26 cellular contexts compared by ENCODE assay signal in genomic region chr18:74066018-74066417, GRCh38.
DNase-seq lines count a peak whose midpoint lies in the region; ATAC-seq, FAIRE-seq and TF ChIP-seq lines count a peak whose summit lies in the region.
"Had no signal": no experiment of that assay in that cellular context is flagged by ENCODE, and none has a peak within 500 bp of the region (broad histone marks: within the 10 kb centered on the region; RNA-seq: fewer than 3 reads in every experiment).

No MANE protein-coding gene starts in this region.

- H3K9me2 ChIP-seq in OCI-LY7 (ENCODE audit: insufficient read depth, low read length) = no peaks in the 10 kb centered on the region
- H3K9me2 ChIP-seq: SK-N-SH had no signal

- TF ChIP-seq POLR2A in HepG2 (IDR thresholded peaks at IDR 0.05; ENCODE audit: insufficient read depth in 1 of 2, low read depth in 2 of 2, low read length in 2 of 2) = no peak
- no peak for TF ChIP-seq POLR2A in right lobe of liver (IDR thresholded peaks at IDR 0.05)

- H3K4me1 ChIP-seq in HepG2 (ENCODE audit: insufficient read depth, low read length) (no peaks in the 10 kb centered on the region), right lobe of liver (peaks cover 0 to 8% (median 0%) of the 10 kb centered on the region in 4 donors), OCI-LY7 (ENCODE audit: insufficient read depth, low read length, poor library complexity, severe bottlenecking) (peaks cover 44% of the 10 kb centered on the region)
- H3K4me1 ChIP-seq: colonic mucosa, psoas muscle, tibial artery had no signal

- no peaks in the 10 kb centered on the region for H3K9me3 Mint-ChIP-seq in activated T-helper 2 cell treated with anti-CD3 and anti-CD28 coated beads, Interferon-gamma antibody, Interleukin-2, Interleukin-4, amounts not matched to agents 10 μg/mL and 5 μg/mL and 100 μg/mL, durations not matched to agents 14 hours and 24 hours and 36 hours
- H3K9me3 Mint-ChIP-seq in stimulated activated naive CD8-positive, alpha-beta T cell treated with anti-CD3 and anti-CD28 coated beads, Interleukin-15, amount 100 ng/mL, for 72 hours = peaks cover 0 to 6% of the 10 kb centered on the region in 2 donors
- H3K9me3 Mint-ChIP-seq: effector memory CD8-positive, alpha-beta T cell had no signal

- intact Hi-C loops in HepG2 (cut with micrococcal nuclease; ENCODE audit: unreplicated experiment) (no loop called here), right lobe of liver (cut with DNase I) (no loop called here), OCI-LY7 (cut with micrococcal nuclease; ENCODE audit: unreplicated experiment) (no loop called here)
- intact Hi-C loops in activated T-helper 2 cell treated with anti-CD3 and anti-CD28 coated beads, Interferon-gamma antibody, Interleukin-2, Interleukin-4, amounts not matched to agents 10 μg/mL and 5 μg/mL and 100 μg/mL, durations not matched to agents 14 hours and 24 hours and 36 hours (cut with micrococcal nuclease) = no loop called here

- no peak for TF ChIP-seq RAD21 in HepG2 (CRISPR knock-in tag; IDR thresholded peaks at IDR 0.05)

- no peak for DNase-seq in HepG2 (ENCODE audit: low spot score)
- DNase-seq in right lobe of liver = no peak
- no peak for DNase-seq in OCI-LY7 (ENCODE audit: low spot score)
- DNase-seq in activated T-helper 2 cell treated with anti-CD3 and anti-CD28 coated beads, Interferon-gamma antibody, Interleukin-2, Interleukin-4, amounts not matched to agents 10 μg/mL and 5 μg/mL and 100 μg/mL, durations not matched to agents 14 hours and 24 hours and 36 hours (ENCODE audit: low spot score) = no peak
- peak in 1 of 2 donors; percentile 26 for DNase-seq in stimulated activated naive CD8-positive, alpha-beta T cell treated with anti-CD3 and anti-CD28 coated beads, Interleukin-15, amount 100 ng/mL, for 72 hours
- no peak for DNase-seq in SHP77 treated with DMSO at 0.1 percent for 48 hours (lab: John Stamatoyannopoulos, UW)
- DNase-seq: activated CD4-positive, CD25-positive, alpha-beta regulatory T cell; brain microvascular endothelial cell; colonic mucosa; DMS79; effector memory CD8-positive, alpha-beta T cell; HCEC 1CT; hippocampal formation; KG1; NCI-H1436 treated with DMSO at 0.1 percent for 48 hours; NCI-H510A treated with DMSO at 0.1 percent for 48 hours; psoas muscle; SK-N-SH; tibial artery had no signal

- H3K4me3 ChIP-seq in HepG2 (replicated peaks in 1 of 3; ENCODE audit: insufficient read depth in 1 of 3, low read depth in 2 of 3, low read length in 3 of 3) (no peak overlapping the region), right lobe of liver (no peak overlapping the region), OCI-LY7 (ENCODE audit: low read depth, low read length, poor library complexity, severe bottlenecking) (no peak overlapping the region)
- H3K4me3 ChIP-seq: colonic mucosa, GM12878, psoas muscle, tibial artery had no signal

- POLR2A ChIA-PET in HepG2 (lab: Yijun Ruan, JAX) = no interaction called here
- POLR2A ChIA-PET in OCI-LY7 (lab: Charles Lee) = no interaction called here

- peak overlapping the region; percentile 81 for H3K27ac Mint-ChIP-seq in activated T-helper 2 cell treated with anti-CD3 and anti-CD28 coated beads, Interferon-gamma antibody, Interleukin-2, Interleukin-4, amounts not matched to agents 10 μg/mL and 5 μg/mL and 100 μg/mL, durations not matched to agents 14 hours and 24 hours and 36 hours
- H3K27ac Mint-ChIP-seq in stimulated activated naive CD8-positive, alpha-beta T cell treated with anti-CD3 and anti-CD28 coated beads, Interleukin-15, amount 100 ng/mL, for 72 hours = peak overlapping the region; percentile 75 to 87
- H3K27ac Mint-ChIP-seq: effector memory CD8-positive, alpha-beta T cell had no signal

- no peaks in the 10 kb centered on the region for H3K9me3 ChIP-seq in HepG2 (ENCODE audit: low read length)
- no peaks in the 10 kb centered on the region for H3K9me3 ChIP-seq in right lobe of liver
- H3K9me3 ChIP-seq in OCI-LY7 (ENCODE audit: low read length) = no peaks in the 10 kb centered on the region
- H3K9me3 ChIP-seq: colonic mucosa, neutrophil, psoas muscle, SK-N-SH, tibial artery had no signal

- H3K27ac ChIP-seq in HepG2 (ENCODE audit: extremely low read length, insufficient read depth, low read length) (no peak overlapping the region), right lobe of liver (no peak overlapping the region), OCI-LY7 (ENCODE audit: low read depth, low read length, poor library complexity, severe bottlenecking) (peak overlapping the region; percentile 63)
- H3K27ac ChIP-seq: brain microvascular endothelial cell, colonic mucosa, neutrophil, psoas muscle, RWPE1, tibial artery had no signal

- H2AFZ ChIP-seq in HepG2 (ENCODE audit: low read length) (no peak overlapping the region), OCI-LY7 (ENCODE audit: low read length) (no peak overlapping the region)

- peaks cover 4% of the 10 kb centered on the region for H3K27me3 Mint-ChIP-seq in activated T-helper 2 cell treated with anti-CD3 and anti-CD28 coated beads, Interferon-gamma antibody, Interleukin-2, Interleukin-4, amounts not matched to agents 10 μg/mL and 5 μg/mL and 100 μg/mL, durations not matched to agents 14 hours and 24 hours and 36 hours (ENCODE audit: low read depth)
- H3K27me3 Mint-ChIP-seq in stimulated activated naive CD8-positive, alpha-beta T cell treated with anti-CD3 and anti-CD28 coated beads, Interleukin-15, amount 100 ng/mL, for 72 hours = peaks cover 10% of the 10 kb centered on the region

- no TSS peak for BruUV-seq in HepG2 (replicated peaks; lab: Mats Ljungman, UMichigan)
- no TSS peak for BruUV-seq in OCI-LY7 (replicated peaks; lab: Mats Ljungman, UMichigan)

- H4K20me1 ChIP-seq in HepG2 (ENCODE audit: insufficient read depth, low read length) (no peaks in the 10 kb centered on the region), OCI-LY7 (ENCODE audit: insufficient read depth, low read length) (no peaks in the 10 kb centered on the region)

- H3K36me3 Mint-ChIP-seq in activated T-helper 2 cell treated with anti-CD3 and anti-CD28 coated beads, Interferon-gamma antibody, Interleukin-2, Interleukin-4, amounts not matched to agents 10 μg/mL and 5 μg/mL and 100 μg/mL, durations not matched to agents 14 hours and 24 hours and 36 hours (ENCODE audit: low read depth) = peaks cover 2% of the 10 kb centered on the region

- peak overlapping the region; percentile 76 for H3K4me3 Mint-ChIP-seq in activated T-helper 2 cell treated with anti-CD3 and anti-CD28 coated beads, Interferon-gamma antibody, Interleukin-2, Interleukin-4, amounts not matched to agents 10 μg/mL and 5 μg/mL and 100 μg/mL, durations not matched to agents 14 hours and 24 hours and 36 hours (ENCODE audit: low read depth)
- peak overlapping the region; percentile 62 to 83 for H3K4me3 Mint-ChIP-seq in stimulated activated naive CD8-positive, alpha-beta T cell treated with anti-CD3 and anti-CD28 coated beads, Interleukin-15, amount 100 ng/mL, for 72 hours
- H3K4me3 Mint-ChIP-seq: effector memory CD8-positive, alpha-beta T cell had no signal

- peaks cover 0 to 19% of the 10 kb centered on the region in 2 experiments; a peak in 3 of 5 replicates for H3K27me3 ChIP-seq in HepG2 (ENCODE audit: control insufficient read depth in 1 of 2, insufficient read depth in 2 of 2, low read length in 2 of 2)
- H3K27me3 ChIP-seq in right lobe of liver = no peaks in the 10 kb centered on the region
- H3K27me3 ChIP-seq: brain microvascular endothelial cell, colonic mucosa, tibial artery had no signal

- 12% methylated on average over 7 of the region's 7 CpGs for WGBS in HepG2 (ENCODE audit: low lambda C conversion rate)
- WGBS in right lobe of liver (ENCODE audit: insufficient coverage, low coverage, low lambda C conversion rate, missing lambda C conversion rate) = 58% methylated on average over 2 of the region's 7 CpGs

- FAIRE-seq in HepG2 (lab: Jason Lieb, UNC) = no peak
- FAIRE-seq: frontal cortex, GM12878, islet of Langerhans had no signal

- H3K36me3 ChIP-seq in HepG2 (replicated peaks in 1 of 2; ENCODE audit: control insufficient read depth in 1 of 2, insufficient read depth in 2 of 2, low read length in 2 of 2) (no peaks in the 10 kb centered on the region), right lobe of liver (no peaks in the 10 kb centered on the region), OCI-LY7 (ENCODE audit: insufficient read depth, low read length) (no peaks in the 10 kb centered on the region)
- H3K36me3 ChIP-seq: brain microvascular endothelial cell, colonic mucosa, neutrophil, tibial artery had no signal

- H3K4me1 Mint-ChIP-seq in activated T-helper 2 cell treated with anti-CD3 and anti-CD28 coated beads, Interferon-gamma antibody, Interleukin-2, Interleukin-4, amounts not matched to agents 10 μg/mL and 5 μg/mL and 100 μg/mL, durations not matched to agents 14 hours and 24 hours and 36 hours (ENCODE audit: low read depth) = peaks cover 47% of the 10 kb centered on the region
- peaks cover 51% of the 10 kb centered on the region for H3K4me1 Mint-ChIP-seq in stimulated activated naive CD8-positive, alpha-beta T cell treated with anti-CD3 and anti-CD28 coated beads, Interleukin-15, amount 100 ng/mL, for 72 hours

- CTCF ChIA-PET in HepG2 (lab: Yijun Ruan, JAX; ENCODE audit: low intra/inter-chr PET ratio, low total read pairs) = no interaction called here
- CTCF ChIA-PET in OCI-LY7 (lab: Charles Lee; ENCODE audit: unreplicated experiment) = no interaction called here

- no peak overlapping the region for H3K4me2 ChIP-seq in HepG2 (ENCODE audit: low read depth, low read length)
- H3K4me2 ChIP-seq in OCI-LY7 (ENCODE audit: low read length) = peak overlapping the region; percentile 50
- H3K4me2 ChIP-seq: SK-N-SH had no signal

- H3K79me2 ChIP-seq in HepG2 (ENCODE audit: insufficient read depth, low read length) (no peaks in the 10 kb centered on the region), OCI-LY7 (ENCODE audit: insufficient read depth, low read depth, low read length) (no peaks in the 10 kb centered on the region)

- TF ChIP-seq EP300 in HepG2 (IDR thresholded peaks at IDR 0.05; ENCODE audit: low read depth in 2 of 2, low read length in 2 of 2) = no peak
- TF ChIP-seq EP300 in HepG2 (CRISPR knock-in tag; IDR thresholded peaks at IDR 0.05; ENCODE audit: borderline replicate concordance) = no peak

- TF ChIP-seq CTCF in HepG2 (CRISPR knock-in tag; IDR thresholded peaks at IDR 0.05) (no peak), right lobe of liver (IDR thresholded peaks at IDR 0.05) (no peak), OCI-LY7 (conservative IDR thresholded peaks at IDR 0.05; ENCODE audit: low read length) (no peak)

- ATAC-seq in HepG2 (no peak), right lobe of liver (no peak), HG03135 (IDR thresholded peaks at IDR 0.05; ENCODE audit: unreplicated experiment) (no peak)
- peak; percentile 41 for ATAC-seq in stimulated activated naive CD8-positive, alpha-beta T cell treated with anti-CD3 and anti-CD28 coated beads, Interleukin-15, amount 100 ng/mL, for 72 hours
- ATAC-seq: effector memory CD8-positive, alpha-beta T cell; esophagus mucosa; GM12878; psoas muscle had no signal

- in situ Hi-C loops in HepG2 (cut with HindIII; ENCODE audit: extremely low pct_ligation_motif_present, low pct_unique_long_range_greater_than_20kb) = no loop called here

- H3K9ac ChIP-seq in HepG2 (ENCODE audit: insufficient read depth, low read depth, low read length) = no peak overlapping the region
- H3K9ac ChIP-seq: SK-N-SH had no signal

TF ChIP-seq in HepG2, 621 proteins besides CTCF, POLR2A, EP300 and RAD21 (continues in another document):
- TF ChIP-seq KAT7 (CRISPR knock-in tag; IDR thresholded peaks at IDR 0.05; ENCODE audit: borderline replicate concordance) (no peak), CHD2 (IDR thresholded peaks at IDR 0.05; ENCODE audit: low read depth, low read length) (0 out of 2 replicates have a peak, but pooled peaks have one; percentile 38)
